ENCODE assay signal across 8 cellular contexts in genomic region chr1:28248273-28249012, GRCh38. TPM values are rescaled to one million over a fixed set of nuclear protein-coding genes. Genes with fewer than 3 reads are reported as not detected.
DNase-seq lines count a peak whose midpoint lies in the region; ATAC-seq and TF ChIP-seq lines count a peak whose summit lies in the region.

No MANE protein-coding gene starts in this region.

- peak; percentile 97 for TF ChIP-seq CTCF in BJ (IDR thresholded peaks at IDR 0.05; ENCODE audit: insufficient read depth, low read depth, low read length)
- TF ChIP-seq CTCF in kidney epithelial cell (IDR thresholded peaks at IDR 0.05; ENCODE audit: insufficient read depth, low read length, poor library complexity, severe bottlenecking), result peak; percentile 95

- CTCF ChIA-PET in BJ (lab: Yijun Ruan, JAX), result interaction anchor here (0.5 to 3.5 kb wide), 39 partner anchors 9 to 1254 kb away, joined by 3 to 28 read pairs (median 3); partner anchors contain the start of genes DNAJC8, MED18, PHACTR4 and SESN2

- H3K4me3 ChIP-seq in BJ (ENCODE audit: low read depth, low read length) (no peak overlapping the region), kidney epithelial cell (ENCODE audit: low read depth, low read length) (no peak overlapping the region)

- no peaks in the 10 kb centered on the region for H3K27me3 ChIP-seq in BJ (ENCODE audit: control insufficient read depth, insufficient read depth, low read length)
- no peaks in the 10 kb centered on the region for H3K27me3 ChIP-seq in kidney epithelial cell (ENCODE audit: control insufficient read depth, insufficient read depth, low read length)

- POLR2A ChIA-PET in BJ (lab: Charles Lee), result interaction anchor here (0.5 to 1.0 kb wide), 2 partner anchors 257 to 264 kb away, joined by 3 read pairs; partner anchors contain the start of gene RCC1

- no peak for DNase-seq in BJ (ENCODE audit: low read depth)
- DNase-seq in GOT3 (lab: John Stamatoyannopoulos, UW), result peak; percentile 41
- DNase-seq in NCI-H226, result peak; percentile 62
- DNase-seq in activated CD4-positive, CD25-positive, alpha-beta regulatory T cell treated with anti-CD3 and anti-CD28 coated beads, Interleukin-2, amount 50 U/mL, for 16 hours (ENCODE audit: low read depth, low spot score), result peak; percentile 73
- peak; percentile 76 for DNase-seq in cerebellum (ENCODE audit: low spot score)
- no peak for DNase-seq in kidney epithelial cell (ENCODE audit: low read depth)
- DNase-seq in stimulated activated CD4-positive, alpha-beta T cell treated with anti-CD3 and anti-CD28 coated beads, Interleukin-15, amount 100 ng/mL, for 1 hour (ENCODE audit: low read depth in 1 of 2, low spot score in 1 of 2), result peak; percentile 63

- H3K36me3 ChIP-seq in BJ (ENCODE audit: control insufficient read depth, insufficient read depth, low read length) (no peaks in the 10 kb centered on the region), kidney epithelial cell (ENCODE audit: control insufficient read depth, insufficient read depth, low read length) (no peaks in the 10 kb centered on the region)

- no peak for ATAC-seq in GM21619 (IDR thresholded peaks at IDR 0.05; ENCODE audit: unreplicated experiment)

RNA-seq across cellular contexts. Expression of gene SESN2, which starts 10.9 kb away (rescaled TPM):
- 35.4 and 53.4 TPM in 2 replicates for polyA plus RNA-seq in BJ (2011; rRNA removed)
- 50.1 and 77.8 TPM in 2 replicates for polyA minus RNA-seq in BJ (2011; rRNA and poly(A)+ RNA removed)
- total RNA-seq in cerebellum, result 3.2 TPM
- 121 and 147 TPM in 2 replicates for total RNA-seq in kidney epithelial cell

RNA-seq across cellular contexts. Expression of gene ATP5IF1, which starts 12.5 kb away (rescaled TPM):
- 168 and 211 TPM in 2 replicates for polyA plus RNA-seq in BJ (2011; rRNA removed)
- 12.0 and 13.6 TPM in 2 replicates for polyA minus RNA-seq in BJ (2011; rRNA and poly(A)+ RNA removed)
- total RNA-seq in cerebellum (31.5 TPM), kidney epithelial cell (233 and 247 TPM in 2 replicates)

RNA-seq across cellular contexts. Expression of gene DNAJC8, which starts 15.6 kb away (rescaled TPM):
- 49.1 and 70.2 TPM in 2 replicates for polyA plus RNA-seq in BJ (2011; rRNA removed)
- 14.0 and 17.1 TPM in 2 replicates for polyA minus RNA-seq in BJ (2011; rRNA and poly(A)+ RNA removed)
- total RNA-seq in cerebellum (34.1 TPM), kidney epithelial cell (78.9 and 93.3 TPM in 2 replicates)

Comparison
In these comparisons a context has a peak if more than half of its experiments do, and no peak if none do; other contexts are left out.
1. DNase-seq: peak in GOT3 (single experiment), NCI-H226 (single experiment), activated CD4-positive, CD25-positive, alpha-beta regulatory T cell treated with anti-CD3 and anti-CD28 coated beads, Interleukin-2, amount 50 U/mL, for 16 hours (single experiment), cerebellum (single experiment) and stimulated activated CD4-positive, alpha-beta T cell treated with anti-CD3 and anti-CD28 coated beads, Interleukin-15, amount 100 ng/mL, for 1 hour (2 of 2); none in BJ (single experiment) and kidney epithelial cell (single experiment).
2. RNA of gene SESN2, which starts 10.9 kb away (total RNA-seq): 121 to 147 TPM in kidney epithelial cell; 3.2 TPM in cerebellum (single experiment); every median in the first group is over 10 times any median in the second.